Comparison of ENCODE assay signal across 7 cellular contexts in genomic region chr12:102119674-102120563, GRCh38.
DNase-seq lines count a peak whose midpoint lies in the region; ATAC-seq, FAIRE-seq and TF ChIP-seq lines count a peak whose summit lies in the region.

TSS of gene NUP37 (minus strand) at chr12:102120114. CDS start at chr12:102118518, 1,596 bp downstream.
A gene with protein sequence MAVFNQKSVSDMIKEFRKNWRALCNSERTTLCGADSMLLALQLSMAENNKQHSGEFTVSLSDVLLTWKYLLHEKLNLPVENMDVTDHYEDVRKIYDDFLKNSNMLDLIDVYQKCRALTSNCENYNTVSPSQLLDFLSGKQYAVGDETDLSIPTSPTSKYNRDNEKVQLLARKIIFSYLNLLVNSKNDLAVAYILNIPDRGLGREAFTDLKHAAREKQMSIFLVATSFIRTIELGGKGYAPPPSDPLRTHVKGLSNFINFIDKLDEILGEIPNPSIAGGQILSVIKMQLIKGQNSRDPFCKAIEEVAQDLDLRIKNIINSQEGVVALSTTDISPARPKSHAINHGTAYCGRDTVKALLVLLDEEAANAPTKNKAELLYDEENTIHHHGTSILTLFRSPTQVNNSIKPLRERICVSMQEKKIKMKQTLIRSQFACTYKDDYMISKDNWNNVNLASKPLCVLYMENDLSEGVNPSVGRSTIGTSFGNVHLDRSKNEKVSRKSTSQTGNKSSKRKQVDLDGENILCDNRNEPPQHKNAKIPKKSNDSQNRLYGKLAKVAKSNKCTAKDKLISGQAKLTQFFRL (plus strand): TSS chr12:102120183. CDS start chr12:102123889, 3,706 bp downstream.

- FAIRE-seq in GM18507 (lab: Jason Lieb, UNC), result peak; percentile 92

- in situ Hi-C loops in astrocyte of the spinal cord (cut with HindIII; ENCODE audit: low sequenced_read_pairs), result no loop called here

- H3K4me3 ChIP-seq in astrocyte of the spinal cord (ENCODE audit: low read depth, low read length) (peak within 1 kb of the TSS; percentile 87), retinal pigment epithelial cell (ENCODE audit: low read length) (peak within 1 kb of the TSS; percentile 90)

- TF ChIP-seq CTCF in astrocyte of the spinal cord (IDR thresholded peaks at IDR 0.05; ENCODE audit: low read depth, low read length) (peak; percentile 10), retinal pigment epithelial cell (conservative IDR thresholded peaks at IDR 0.05; ENCODE audit: low read depth, low read length) (no peak)

- ATAC-seq in HG02973 (IDR thresholded peaks at IDR 0.05; ENCODE audit: unreplicated experiment), result peak; percentile 94

- DNase-seq in GM18507 (ENCODE audit: extremely low spot score, insufficient read length, low read depth), result peak; percentile 83
- peak; percentile 67 for DNase-seq in NCI-H2029 treated with DMSO at 0.1 percent for 48 hours (lab: John Stamatoyannopoulos, UW)
- DNase-seq in T-helper 9 cell, result peak; percentile 91
- peak; percentile 88 for DNase-seq in astrocyte of the spinal cord (ENCODE audit: low read depth, low spot score)
- peak; percentile 50 to 93 (median 82) for DNase-seq in hypothalamus (lab: John Stamatoyannopoulos, UW)
- DNase-seq in retinal pigment epithelial cell (ENCODE audit: low read depth), result peak; percentile 55

Comparison
In these comparisons a context has a peak if more than half of its experiments do, and no peak if none do; other contexts are left out.
1. Peak in every context shown above with its lines: DNase-seq, ATAC-seq and H3K4me3 ChIP-seq.